2 cellular contexts compared by ENCODE assay signal in the genomic region with DNA sequence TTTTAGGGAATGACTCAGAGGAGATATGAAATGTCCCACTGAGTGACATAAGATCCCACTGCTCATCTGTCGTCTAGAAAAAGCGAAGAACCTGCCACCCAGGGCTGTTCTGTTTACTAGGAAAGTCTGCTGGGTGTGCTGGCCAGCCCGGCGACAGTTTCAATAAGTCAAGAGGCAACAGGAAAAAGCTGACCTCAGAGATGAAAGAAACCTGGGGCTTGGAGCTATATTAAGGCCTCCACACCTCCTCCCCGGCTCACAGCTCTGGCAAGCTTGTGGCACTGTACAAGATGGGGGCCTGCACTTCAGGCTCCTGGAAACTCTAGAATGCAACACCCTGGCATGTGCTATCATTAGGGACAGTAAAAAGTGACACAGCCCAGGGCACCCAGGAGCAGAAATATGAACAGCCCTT.
A peak's percentile ranks its signal among the peaks of the same experiment; 100 is the strongest.
TF ChIP-seq lines count a peak whose summit lies in the region.

No MANE protein-coding gene starts in this region.

TF ChIP-seq in HEK293, 187 proteins besides CTCF, POLR2A, EP300 and RAD21 (continues in another document):
- TF ChIP-seq, protein P1, sequence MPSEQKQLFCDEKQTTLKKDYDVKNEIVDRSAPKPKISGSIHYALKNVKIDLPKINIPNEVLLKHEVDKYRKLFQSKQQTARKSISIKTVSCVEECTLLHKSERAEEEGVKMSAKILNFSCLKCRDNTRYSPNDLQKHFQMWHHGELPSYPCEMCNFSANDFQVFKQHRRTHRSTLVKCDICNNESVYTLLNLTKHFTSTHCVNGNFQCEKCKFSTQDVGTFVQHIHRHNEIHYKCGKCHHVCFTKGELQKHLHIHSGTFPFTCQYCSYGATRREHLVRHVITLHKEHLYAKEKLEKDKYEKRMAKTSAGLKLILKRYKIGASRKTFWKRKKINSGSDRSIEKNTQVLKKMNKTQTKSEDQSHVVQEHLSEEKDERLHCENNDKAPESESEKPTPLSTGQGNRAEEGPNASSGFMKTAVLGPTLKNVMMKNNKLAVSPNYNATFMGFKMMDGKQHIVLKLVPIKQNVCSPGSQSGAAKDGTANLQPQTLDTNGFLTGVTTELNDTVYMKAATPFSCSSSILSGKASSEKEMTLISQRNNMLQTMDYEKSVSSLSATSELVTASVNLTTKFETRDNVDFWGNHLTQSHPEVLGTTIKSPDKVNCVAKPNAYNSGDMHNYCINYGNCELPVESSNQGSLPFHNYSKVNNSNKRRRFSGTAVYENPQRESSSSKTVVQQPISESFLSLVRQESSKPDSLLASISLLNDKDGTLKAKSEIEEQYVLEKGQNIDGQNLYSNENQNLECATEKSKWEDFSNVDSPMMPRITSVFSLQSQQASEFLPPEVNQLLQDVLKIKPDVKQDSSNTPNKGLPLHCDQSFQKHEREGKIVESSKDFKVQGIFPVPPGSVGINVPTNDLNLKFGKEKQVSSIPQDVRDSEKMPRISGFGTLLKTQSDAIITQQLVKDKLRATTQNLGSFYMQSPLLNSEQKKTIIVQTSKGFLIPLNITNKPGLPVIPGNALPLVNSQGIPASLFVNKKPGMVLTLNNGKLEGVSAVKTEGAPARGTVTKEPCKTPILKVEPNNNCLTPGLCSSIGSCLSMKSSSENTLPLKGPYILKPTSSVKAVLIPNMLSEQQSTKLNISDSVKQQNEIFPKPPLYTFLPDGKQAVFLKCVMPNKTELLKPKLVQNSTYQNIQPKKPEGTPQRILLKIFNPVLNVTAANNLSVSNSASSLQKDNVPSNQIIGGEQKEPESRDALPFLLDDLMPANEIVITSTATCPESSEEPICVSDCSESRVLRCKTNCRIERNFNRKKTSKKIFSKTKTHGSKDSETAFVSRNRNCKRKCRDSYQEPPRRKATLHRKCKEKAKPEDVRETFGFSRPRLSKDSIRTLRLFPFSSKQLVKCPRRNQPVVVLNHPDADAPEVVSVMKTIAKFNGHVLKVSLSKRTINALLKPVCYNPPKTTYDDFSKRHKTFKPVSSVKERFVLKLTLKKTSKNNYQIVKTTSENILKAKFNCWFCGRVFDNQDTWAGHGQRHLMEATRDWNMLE (tag by site-specific recombination; conservative IDR thresholded peaks at IDR 0.05; ENCODE audit: low read depth): no peak
- no peak for TF ChIP-seq ZNF280C (tag by site-specific recombination; IDR thresholded peaks at IDR 0.05)
- no peak for TF ChIP-seq ZBTB21 (tag by site-specific recombination; IDR thresholded peaks at IDR 0.05)
- no peak for TF ChIP-seq ZIC2 (tag by site-specific recombination; IDR thresholded peaks at IDR 0.05)
- TF ChIP-seq, protein P2, sequence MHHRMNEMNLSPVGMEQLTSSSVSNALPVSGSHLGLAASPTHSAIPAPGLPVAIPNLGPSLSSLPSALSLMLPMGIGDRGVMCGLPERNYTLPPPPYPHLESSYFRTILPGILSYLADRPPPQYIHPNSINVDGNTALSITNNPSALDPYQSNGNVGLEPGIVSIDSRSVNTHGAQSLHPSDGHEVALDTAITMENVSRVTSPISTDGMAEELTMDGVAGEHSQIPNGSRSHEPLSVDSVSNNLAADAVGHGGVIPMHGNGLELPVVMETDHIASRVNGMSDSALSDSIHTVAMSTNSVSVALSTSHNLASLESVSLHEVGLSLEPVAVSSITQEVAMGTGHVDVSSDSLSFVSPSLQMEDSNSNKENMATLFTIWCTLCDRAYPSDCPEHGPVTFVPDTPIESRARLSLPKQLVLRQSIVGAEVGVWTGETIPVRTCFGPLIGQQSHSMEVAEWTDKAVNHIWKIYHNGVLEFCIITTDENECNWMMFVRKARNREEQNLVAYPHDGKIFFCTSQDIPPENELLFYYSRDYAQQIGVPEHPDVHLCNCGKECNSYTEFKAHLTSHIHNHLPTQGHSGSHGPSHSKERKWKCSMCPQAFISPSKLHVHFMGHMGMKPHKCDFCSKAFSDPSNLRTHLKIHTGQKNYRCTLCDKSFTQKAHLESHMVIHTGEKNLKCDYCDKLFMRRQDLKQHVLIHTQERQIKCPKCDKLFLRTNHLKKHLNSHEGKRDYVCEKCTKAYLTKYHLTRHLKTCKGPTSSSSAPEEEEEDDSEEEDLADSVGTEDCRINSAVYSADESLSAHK (tag by site-specific recombination; IDR thresholded peaks at IDR 0.05): peak; percentile 76
- TF ChIP-seq ZNF544 (tag by site-specific recombination; IDR thresholded peaks at IDR 0.05): no peak
- TF ChIP-seq ZNF692 (tag by site-specific recombination; IDR thresholded peaks at IDR 0.05): no peak
- TF ChIP-seq ZNF843 (tag by site-specific recombination; IDR thresholded peaks at IDR 0.05): no peak
- TF ChIP-seq, protein P3, sequence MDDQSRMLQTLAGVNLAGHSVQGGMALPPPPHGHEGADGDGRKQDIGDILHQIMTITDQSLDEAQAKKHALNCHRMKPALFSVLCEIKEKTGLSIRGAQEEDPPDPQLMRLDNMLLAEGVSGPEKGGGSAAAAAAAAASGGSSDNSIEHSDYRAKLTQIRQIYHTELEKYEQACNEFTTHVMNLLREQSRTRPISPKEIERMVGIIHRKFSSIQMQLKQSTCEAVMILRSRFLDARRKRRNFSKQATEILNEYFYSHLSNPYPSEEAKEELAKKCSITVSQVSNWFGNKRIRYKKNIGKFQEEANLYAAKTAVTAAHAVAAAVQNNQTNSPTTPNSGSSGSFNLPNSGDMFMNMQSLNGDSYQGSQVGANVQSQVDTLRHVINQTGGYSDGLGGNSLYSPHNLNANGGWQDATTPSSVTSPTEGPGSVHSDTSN (CRISPR knock-in tag; IDR thresholded peaks at IDR 0.05): no peak
- TF ChIP-seq ZNF24 (tag by site-specific recombination; IDR thresholded peaks at IDR 0.05): no peak
- no peak for TF ChIP-seq ZNF416 (tag by site-specific recombination; IDR thresholded peaks at IDR 0.05)

TF ChIP-seq in GM12878, 131 proteins besides CTCF, POLR2A, EP300 and RAD21 (continued from another document):
- TF ChIP-seq REST (IDR thresholded peaks at IDR 0.05; ENCODE audit: low read depth, low read length) (no peak), IKZF2 (IDR thresholded peaks at IDR 0.05) (peak in 1 of 2 experiments; percentile 10; a peak in 1 of 4 replicates), POU2F2 (IDR thresholded peaks at IDR 0.05; ENCODE audit: borderline replicate concordance, low read depth, low read length) (peak; percentile 23; the same call in 1 of the 3 replicates), YY1 (IDR thresholded peaks at IDR 0.05; ENCODE audit: low read depth, low read length) (peak; percentile 53), IRF4 (IDR thresholded peaks at IDR 0.05; ENCODE audit: low read depth, low read length) (no peak), PRDM15 (CRISPR knock-in tag; IDR thresholded peaks at IDR 0.05) (no peak), RUNX3 (IDR thresholded peaks at IDR 0.05; ENCODE audit: low read length) (peak; percentile 36; the same call in 1 of the 2 replicates), HCFC1 (IDR thresholded peaks at IDR 0.05; ENCODE audit: low read length) (no peak), ESRRA (IDR thresholded peaks at IDR 0.05; ENCODE audit: low read length) (no peak), SMAD1 (IDR thresholded peaks at IDR 0.05; ENCODE audit: low read depth, partially characterized antibody) (no peak), EED (IDR thresholded peaks at IDR 0.05; ENCODE audit: low read depth) (peak; percentile 53; the same call in 1 of the 2 replicates), NR2F1 (conservative IDR thresholded peaks at IDR 0.05) (0 out of 2 replicates have a peak, but pooled peaks have one; percentile 13)
